ENCODE assay signal across 20 cellular contexts in the genomic region with DNA sequence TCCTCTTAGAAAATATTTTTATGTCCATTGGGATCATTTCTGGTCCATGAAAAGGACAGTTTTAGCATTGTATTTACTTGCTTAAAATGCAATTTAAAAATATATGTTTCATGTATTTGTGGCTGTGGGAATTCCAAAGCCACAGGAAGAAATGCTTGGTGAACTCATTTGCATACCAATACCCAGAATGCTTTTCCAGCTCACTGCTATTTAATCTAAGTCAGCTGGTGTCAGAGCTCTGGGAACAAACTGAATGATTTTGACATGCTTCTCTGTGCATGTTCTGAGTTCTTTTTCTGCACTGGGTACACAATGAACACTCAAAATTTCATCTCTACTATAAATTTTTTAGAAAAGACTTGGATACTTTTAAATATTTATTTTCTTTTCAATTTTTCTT.
"Had no signal": no experiment of that assay in that cellular context is flagged by ENCODE, and none has a peak within 500 bp of the region (broad histone marks: within the 10 kb centered on the region; RNA-seq: fewer than 3 reads in every experiment).

No MANE protein-coding gene starts in this region.

- H3K27me3 ChIP-seq: breast epithelium, gastrocnemius medialis, heart left ventricle, left lung, right atrium auricular region had no signal

- H3K36me3 Mint-ChIP-seq: stimulated activated memory B cell treated with anti-CD40 and anti-IgM and Interleukin-4, amounts not matched to agents 10 μg/mL and 1 μg/mL and 100 μg/mL, for 72 hours had no signal

- H3K27ac Mint-ChIP-seq: activated T-helper 17 cell treated with anti-CD3 and anti-CD28 coated beads, Interleukin-2, amount 50 U/mL, for 72 hours; naive thymus-derived CD8-positive, alpha-beta T cell; stimulated activated memory B cell treated with anti-CD40 and anti-IgM and Interleukin-4, amounts not matched to agents 10 μg/mL and 1 μg/mL and 100 μg/mL, for 72 hours had no signal

- H3K27ac ChIP-seq: breast epithelium, epithelial cell of prostate, gastrocnemius medialis, heart left ventricle, left lung, right atrium auricular region had no signal

- H3K9me3 ChIP-seq: breast epithelium, gastrocnemius medialis, heart left ventricle, mucosa of descending colon, right atrium auricular region had no signal

- ATAC-seq: activated T-helper 17 cell treated with anti-CD3 and anti-CD28 coated beads, Interleukin-2, amount 50 U/mL, for 72 hours; gastrocnemius medialis; heart left ventricle; left lung; mucosa of descending colon; naive thymus-derived CD8-positive, alpha-beta T cell; stimulated activated memory B cell treated with anti-CD40 and anti-IgM and Interleukin-4, amounts not matched to agents 10 μg/mL and 1 μg/mL and 100 μg/mL, for 72 hours had no signal

- H3K4me1 ChIP-seq: breast epithelium, gastrocnemius medialis, heart left ventricle, left lung, right atrium auricular region had no signal

- H3K4me1 Mint-ChIP-seq: activated T-helper 17 cell treated with anti-CD3 and anti-CD28 coated beads, Interleukin-2, amount 50 U/mL, for 72 hours; naive thymus-derived CD8-positive, alpha-beta T cell; stimulated activated memory B cell treated with anti-CD40 and anti-IgM and Interleukin-4, amounts not matched to agents 10 μg/mL and 1 μg/mL and 100 μg/mL, for 72 hours had no signal

- H3K27me3 Mint-ChIP-seq: activated T-helper 17 cell treated with anti-CD3 and anti-CD28 coated beads, Interleukin-2, amount 50 U/mL, for 72 hours; naive thymus-derived CD8-positive, alpha-beta T cell; stimulated activated memory B cell treated with anti-CD40 and anti-IgM and Interleukin-4, amounts not matched to agents 10 μg/mL and 1 μg/mL and 100 μg/mL, for 72 hours had no signal

- H3K36me3 ChIP-seq: breast epithelium, gastrocnemius medialis, heart left ventricle, left lung, right atrium auricular region had no signal

- H3K4me3 Mint-ChIP-seq: activated T-helper 17 cell treated with anti-CD3 and anti-CD28 coated beads, Interleukin-2, amount 50 U/mL, for 72 hours; naive thymus-derived CD8-positive, alpha-beta T cell; stimulated activated memory B cell treated with anti-CD40 and anti-IgM and Interleukin-4, amounts not matched to agents 10 μg/mL and 1 μg/mL and 100 μg/mL, for 72 hours had no signal

- H3K4me3 ChIP-seq: breast epithelium, gastrocnemius medialis, heart left ventricle, left lung, mucosa of descending colon, right atrium auricular region had no signal

- DNase-seq: activated CD4-positive, alpha-beta T cell treated with anti-CD3 and anti-CD28 coated beads for 1 hour; activated CD4-positive, alpha-beta T cell treated with anti-CD3 and anti-CD28 coated beads, Interleukin-2, amount 50 U/mL, for 48 hours; activated naive CD4-positive, alpha-beta T cell treated with Interleukin-2 at 50 U/mL for 16 hours; aorta; cerebellar nuclear complex; gastrocnemius medialis; heart left ventricle; kidney; left lung; mammary epithelial cell; mucosa of descending colon; naive thymus-derived CD8-positive, alpha-beta T cell; occipital lobe; stimulated activated CD4-positive, alpha-beta T cell treated with anti-CD3 and anti-CD28 coated beads, Interleukin-2, amount 100 ng/mL, for 48 hours; T-helper 9 cell had no signal
